11 cellular contexts compared by ENCODE assay signal in genomic region chr1:235022341-235023196, GRCh38.
DNase-seq lines count a peak whose midpoint lies in the region; ATAC-seq and TF ChIP-seq lines count a peak whose summit lies in the region.
"Had no signal": no experiment of that assay in that cellular context is flagged by ENCODE, and none has a peak within 500 bp of the region (broad histone marks: within the 10 kb centered on the region; RNA-seq: fewer than 3 reads in every experiment).

No MANE protein-coding gene starts in this region.

- no peaks in the 10 kb centered on the region for H3K79me2 ChIP-seq in PC-3 (ENCODE audit: low read length)

- ATAC-seq in HG03439 (IDR thresholded peaks at IDR 0.05; ENCODE audit: unreplicated experiment), result no peak
- no peak for ATAC-seq in PC-3

- peaks cover 3% of the 10 kb centered on the region for H3F3A ChIP-seq in PC-3 (ENCODE audit: low read length, unreplicated experiment)

- no peaks in the 10 kb centered on the region for H3K27me3 ChIP-seq in PC-3 (ENCODE audit: low read length)

- peak; percentile 51 for DNase-seq in GM12865 (ENCODE audit: low read depth)
- peak; percentile 13 for DNase-seq in NCI-H446 treated with DMSO at 0.1 percent for 48 hours (lab: John Stamatoyannopoulos, UW)
- peak; percentile 52 for DNase-seq in fibroblast of the aortic adventitia (ENCODE audit: low read depth)
- DNase-seq in neural crest cell (ENCODE audit: low read depth, low spot score), result no peak
- no peak for DNase-seq in PC-3
- no peak for DNase-seq in ureter (ENCODE audit: low spot score)
- DNase-seq in SIG-M5 treated with dmso at 0.1 percent for 504 hours (lab: John Stamatoyannopoulos, UW; ENCODE audit: unreplicated experiment), result no peak
- DNase-seq: activated T-cell treated with anti-CD3 and anti-CD28 coated beads, Interleukin-2, amount 50 U/mL, for 1 hour; Kasumi-1; NCI-H524 treated with DMSO at 0.1 percent for 48 hours had no signal

- peaks cover 59% of the 10 kb centered on the region for H3K4me1 Mint-ChIP-seq in neural crest cell

- H3K4me1 ChIP-seq in PC-3 (ENCODE audit: insufficient read depth, low read length), result peaks cover 22% of the 10 kb centered on the region

- H3K27ac ChIP-seq in PC-3 (ENCODE audit: low read length), result no peak overlapping the region

- H4K20me1 ChIP-seq in PC-3 (ENCODE audit: low read length), result no peaks in the 10 kb centered on the region

- no peak overlapping the region for H3K4me3 ChIP-seq in GM12865 (ENCODE audit: low read depth, low read length)
- no peak overlapping the region for H3K4me3 ChIP-seq in fibroblast of the aortic adventitia (ENCODE audit: low read depth, low read length)
- H3K4me3 ChIP-seq in PC-3 (ENCODE audit: low read length), result no peak overlapping the region

- H3K36me3 Mint-ChIP-seq in neural crest cell (ENCODE audit: low read depth), result no peaks in the 10 kb centered on the region

- intact Hi-C loops in PC-3 (cut with micrococcal nuclease), result no loop called here

- no peaks in the 10 kb centered on the region for H3K9me2 ChIP-seq in PC-3 (replicated peaks; ENCODE audit: low read length)

- no peaks in the 10 kb centered on the region for H3K9me3 ChIP-seq in PC-3 (ENCODE audit: low read length)

- no peak overlapping the region for H3K4me3 Mint-ChIP-seq in neural crest cell

- no peak overlapping the region for H2AFZ ChIP-seq in PC-3 (ENCODE audit: low read length)

- H3K27ac Mint-ChIP-seq in neural crest cell (ENCODE audit: unreplicated experiment), result peak overlapping the region; percentile 37

- TF ChIP-seq CTCF in GM12865 (IDR thresholded peaks at IDR 0.05; ENCODE audit: insufficient read depth, low read depth, low read length, missing control alignments) (no peak), fibroblast of the aortic adventitia (IDR thresholded peaks at IDR 0.05; ENCODE audit: insufficient read depth, low read length) (no peak), neural crest cell (conservative IDR thresholded peaks at IDR 0.05) (no peak), PC-3 (conservative IDR thresholded peaks at IDR 0.05; ENCODE audit: low read depth, low read length) (no peak)

- no peak overlapping the region for H3K9ac ChIP-seq in PC-3 (ENCODE audit: low read length)

- no TSS peak for BruUV-seq in PC-3 (replicated peaks; lab: Mats Ljungman, UMichigan)

- POLR2A ChIA-PET in PC-3 (lab: Charles Lee; ENCODE audit: unreplicated experiment), result no interaction called here

- no peaks in the 10 kb centered on the region for H3K27me3 Mint-ChIP-seq in neural crest cell (ENCODE audit: low read depth)

- CTCF ChIA-PET in PC-3 (lab: Charles Lee), result no interaction called here

- peaks cover 9% of the 10 kb centered on the region for H3K9me3 Mint-ChIP-seq in neural crest cell

- H3K4me2 ChIP-seq in PC-3 (ENCODE audit: low read length), result no peak overlapping the region

- H3K36me3 ChIP-seq in PC-3 (ENCODE audit: low read depth, low read length), result no peaks in the 10 kb centered on the region

Comparison
In these comparisons a context has a peak if more than half of its experiments do, and no peak if none do; other contexts are left out.
1. DNase-seq: peak in GM12865 (single experiment), NCI-H446 treated with DMSO at 0.1 percent for 48 hours (single experiment) and fibroblast of the aortic adventitia (single experiment); none in neural crest cell (single experiment), PC-3 (single experiment), ureter (single experiment) and SIG-M5 treated with dmso at 0.1 percent for 504 hours (single experiment).